In the genomic region with DNA sequence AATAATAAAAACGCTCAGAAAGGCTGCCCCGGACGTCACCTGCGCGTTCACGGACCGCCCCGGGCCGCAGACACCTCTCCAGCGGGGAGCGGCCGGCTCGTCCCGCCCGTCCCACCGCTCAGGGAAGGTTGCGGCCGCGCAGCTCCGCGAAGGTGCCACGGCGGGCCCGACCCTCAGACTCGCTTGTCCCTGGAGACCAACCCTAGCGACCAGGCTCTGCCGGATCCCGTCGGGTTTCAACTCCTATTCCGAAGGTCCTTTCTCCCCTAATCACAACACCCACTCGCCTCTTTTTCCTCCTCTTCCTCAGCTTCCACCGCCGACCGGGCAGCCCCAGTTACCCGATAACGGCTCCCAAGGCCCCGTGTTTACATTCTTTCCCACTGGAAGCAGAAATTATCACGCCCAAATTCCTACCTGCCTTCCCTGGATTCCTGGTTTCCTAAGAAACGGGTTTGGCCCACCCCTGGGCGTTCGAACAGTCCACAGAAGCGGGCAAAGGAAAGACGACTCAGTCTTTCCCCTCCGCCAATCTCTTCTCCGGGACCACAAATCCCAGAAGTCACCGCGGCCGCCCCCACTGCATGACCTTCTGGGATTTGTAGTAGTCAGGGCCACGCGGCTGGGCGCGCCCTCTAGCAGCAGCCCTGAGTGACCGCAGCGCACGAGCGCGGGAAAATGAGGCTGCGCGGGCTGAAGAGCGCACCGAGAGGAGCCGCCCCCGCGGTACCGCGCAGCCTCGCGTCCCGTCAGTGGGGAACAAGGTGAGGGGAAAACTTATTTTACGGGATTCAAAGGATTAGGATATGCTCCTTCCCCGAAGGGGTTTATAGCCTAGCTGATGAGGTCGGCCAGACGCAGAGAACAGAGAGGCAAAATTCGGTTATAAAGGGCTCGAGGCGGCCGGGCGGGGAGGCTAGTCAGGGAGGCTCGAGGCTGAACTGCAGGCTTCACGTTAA, we compare ENCODE assay signal across 8 cellular contexts. TPM values are rescaled to one million over a fixed set of nuclear protein-coding genes. Genes with fewer than 3 reads are reported as not detected.
A peak's percentile ranks its signal among the peaks of the same experiment; 100 is the strongest.
DNase-seq lines count a peak whose midpoint lies in the region; TF ChIP-seq lines count a peak whose summit lies in the region.

A gene with protein sequence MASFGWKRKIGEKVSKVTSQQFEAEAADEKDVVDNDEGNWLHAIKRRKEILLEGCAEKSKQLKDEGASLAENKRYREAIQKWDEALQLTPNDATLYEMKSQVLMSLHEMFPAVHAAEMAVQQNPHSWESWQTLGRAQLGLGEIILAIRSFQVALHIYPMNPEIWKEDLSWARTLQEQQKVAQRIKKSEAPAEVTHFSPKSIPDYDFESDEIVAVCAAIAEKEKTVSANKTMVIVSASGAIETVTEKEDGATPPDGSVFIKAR (minus strand): TSS at position 555 of the 959 bp plus-strand sequence. CDS start 8,943 bp downstream, outside the sequence.

- peaks cover 4% of the 10 kb centered on the region for H3K4me1 Mint-ChIP-seq in neural crest cell

- H3K4me3 ChIP-seq in HAP-1 = peak within 1 kb of the TSS; percentile 91
- peak within 1 kb of the TSS; percentile 79 for H3K4me3 ChIP-seq in MG63
- H3K4me3 ChIP-seq in foreskin fibroblast (ENCODE audit: low read depth in 1 of 2, low read length in 2 of 2) = peak within 1 kb of the TSS; percentile 91 to 97

- H3K4me3 Mint-ChIP-seq in neural crest cell = peak within 1 kb of the TSS; percentile 13

- DNase-seq in GDM1 (lab: John Stamatoyannopoulos, UW) (peak; percentile 86), HAP-1 (ENCODE audit: low spot score in 2 of 2) (peak; percentile 92 to 96), MG63 (peak; percentile 98), SHP77 treated with DMSO at 0.1 percent for 48 hours (lab: John Stamatoyannopoulos, UW) (peak; percentile 98), activated gamma-delta T cell (lab: John Stamatoyannopoulos, UW) (peak; percentile 86), foreskin fibroblast (peak; percentile 94 to 98), neural crest cell (ENCODE audit: low read depth, low spot score) (peak; percentile 91), stromal cell of bone marrow (ENCODE audit: low read depth) (peak; percentile 92)

- H3K27me3 Mint-ChIP-seq in neural crest cell (ENCODE audit: low read depth) = no peaks in the 10 kb centered on the region

- H3K9me3 ChIP-seq in HAP-1 = no peaks in the 10 kb centered on the region
- peaks cover 9% of the 10 kb centered on the region for H3K9me3 ChIP-seq in MG63

- peaks cover 6% of the 10 kb centered on the region for H3K36me3 Mint-ChIP-seq in neural crest cell (ENCODE audit: low read depth)

- H3K4me1 ChIP-seq in HAP-1 = peaks cover 6% of the 10 kb centered on the region; the same call in 1 of the 2 replicates

- H3K36me3 ChIP-seq in HAP-1 (replicated peaks) (peaks cover 7% of the 10 kb centered on the region; the same call in 1 of the 2 replicates), MG63 (peaks cover 15% of the 10 kb centered on the region)

- TF ChIP-seq CTCF in foreskin fibroblast (IDR thresholded peaks at IDR 0.05; ENCODE audit: low read depth, low read length) = peak; percentile 58
- peak; percentile 62 for TF ChIP-seq CTCF in neural crest cell (conservative IDR thresholded peaks at IDR 0.05)

- H3K27ac Mint-ChIP-seq in neural crest cell (ENCODE audit: unreplicated experiment) = no peak within 1 kb of the TSS

- H3K27me3 ChIP-seq in HAP-1 (ENCODE audit: low read depth) (no peaks in the 10 kb centered on the region), MG63 (no peaks in the 10 kb centered on the region)

- in situ Hi-C loops in HAP-1 (cut with MboI; ENCODE audit: low sequenced_read_pairs) = no loop called here

- no peaks in the 10 kb centered on the region for H3K9me3 Mint-ChIP-seq in neural crest cell

RNA-seq across cellular contexts. Expression of the gene that starts here (rescaled TPM):
- total RNA-seq in MG63 (2014; rRNA removed; shearing (Covaris generic); ENCODE audit: low replicate concordance) = 16.3 and 33.5 TPM in 2 replicates
- 18.5 and 19.7 TPM in 2 replicates for total RNA-seq in neural crest cell

Comparison
In these comparisons a context has a peak if more than half of its experiments do, and no peak if none do; other contexts are left out.
1. Peak in every context shown above with its lines: DNase-seq and H3K4me3 ChIP-seq.